Comparison of ENCODE assay signal across 39 cellular contexts in genomic region chr1:28150125-28150780, GRCh38. TPM values are rescaled to one million over a fixed set of nuclear protein-coding genes. Genes with fewer than 3 reads are reported as not detected.
"Had no signal": no experiment of that assay in that cellular context is flagged by ENCODE, and none has a peak within 500 bp of the region (broad histone marks: within the 10 kb centered on the region; RNA-seq: fewer than 3 reads in every experiment).

No MANE protein-coding gene starts in this region.

- ATAC-seq: activated T-cell treated with anti-CD3 and anti-CD28 coated beads, Interleukin-2, amount 50 U/mL, for 72 hours; activated T-helper 17 cell treated with anti-CD3 and anti-CD28 coated beads, Interleukin-2, amount 50 U/mL, for 72 hours; Right ventricle myocardium inferior; SK-N-SH treated with all-trans-retinoic acid at 6 μM for 48 hours had no signal

- H2AFZ ChIP-seq: PC-9 had no signal

- H3K27me3 Mint-ChIP-seq: activated B cell treated with CpG ODN at 0.5 μM for 24 hours had no signal

- H3K4me1 Mint-ChIP-seq: activated naive CD8-positive, alpha-beta T cell treated with anti-CD3 and anti-CD28 coated beads for 36 hours; activated T-helper 17 cell treated with anti-CD3 and anti-CD28 coated beads, Interleukin-2, amount 50 U/mL, for 72 hours had no signal

- H3K4me3 Mint-ChIP-seq: activated B cell treated with CpG ODN at 0.5 μM for 24 hours; activated CD4-positive, alpha-beta memory T cell treated with anti-CD3 and anti-CD28 coated beads, Interleukin-2, amount 10 ng/mL, durations not matched to agents 7 days and 5 days; activated naive CD8-positive, alpha-beta T cell treated with anti-CD3 and anti-CD28 coated beads for 36 hours; activated T-cell treated with anti-CD3 and anti-CD28 coated beads, Interleukin-2, amount 50 U/mL, for 72 hours; activated T-helper 17 cell treated with anti-CD3 and anti-CD28 coated beads, Interleukin-2, amount 50 U/mL, for 72 hours had no signal

- H3K27me3 ChIP-seq: brain microvascular endothelial cell had no signal

- H3K4me2 ChIP-seq: PC-9 had no signal

- H3K27ac ChIP-seq: brain microvascular endothelial cell, PC-9, RWPE1, VCaP had no signal

- H3K9me3 Mint-ChIP-seq: activated B cell treated with CpG ODN at 0.5 μM for 24 hours; activated CD4-positive, alpha-beta memory T cell treated with anti-CD3 and anti-CD28 coated beads, Interleukin-2, amount 10 ng/mL, durations not matched to agents 7 days and 5 days; activated naive CD8-positive, alpha-beta T cell treated with anti-CD3 and anti-CD28 coated beads for 36 hours; activated T-cell treated with anti-CD3 and anti-CD28 coated beads, Interleukin-2, amount 50 U/mL, for 72 hours; activated T-helper 17 cell treated with anti-CD3 and anti-CD28 coated beads, Interleukin-2, amount 50 U/mL, for 72 hours had no signal

- DNase-seq: activated B cell treated with CpG ODN at 0.5 μM for 24 hours; activated CD4-positive, alpha-beta memory T cell treated with anti-CD3 and anti-CD28 coated beads, Interleukin-2, amount 10 ng/mL, durations not matched to agents 7 days and 5 days; activated CD4-positive, alpha-beta T cell treated with anti-CD3 and anti-CD28 coated beads for 1 hour; activated CD4-positive, alpha-beta T cell treated with anti-CD3 and anti-CD28 coated beads for 48 hours; activated CD8-positive, alpha-beta memory T cell treated with anti-CD3 and anti-CD28 coated beads for 24 hours; activated effector memory CD4-positive, alpha-beta T cell treated with anti-CD3 and anti-CD28 coated beads, Interleukin-2, amount 50 U/mL, for 16 hours; activated naive CD4-positive, alpha-beta T cell; activated naive CD4-positive, alpha-beta T cell treated with anti-CD3 and anti-CD28 coated beads, Interleukin-2, amount 50 U/mL, for 16 hours; activated naive CD8-positive, alpha-beta T cell treated with anti-CD3 and anti-CD28 coated beads for 36 hours; activated T-cell treated with anti-CD3 and anti-CD28 coated beads, Interleukin-2, amount 50 U/mL, for 1 hour; activated T-cell treated with anti-CD3 and anti-CD28 coated beads, Interleukin-2, amount 50 U/mL, for 72 hours; amniotic stem cell; aorta; brain microvascular endothelial cell; KG1; MM.1S; MV-4-11; NCI-H1092; NCI-H1436 treated with DMSO at 0.1 percent for 48 hours; NCI-H1694 treated with DMSO at 0.1 percent for 48 hours; NCI-H2029 treated with DMSO at 0.1 percent for 48 hours; NCI-H2107; NCI-H2171; NCI-H510A; NCI-H526; NCI-H748 treated with DMSO at 0.1 percent for 48 hours; NK-92 treated with Interleukin-12 subunit alpha and Interleukin-12 subunit beta, amount 100 ng/mL, for 24 hours; PC-9; SIG-M5; SW 1271; T-helper 1 cell; T-helper 2 cell; T-helper 9 cell had no signal

- H3K36me3 ChIP-seq: brain microvascular endothelial cell had no signal

- H3K27ac Mint-ChIP-seq: activated B cell treated with CpG ODN at 0.5 μM for 24 hours; activated CD4-positive, alpha-beta memory T cell treated with anti-CD3 and anti-CD28 coated beads, Interleukin-2, amount 10 ng/mL, durations not matched to agents 7 days and 5 days; activated naive CD8-positive, alpha-beta T cell treated with anti-CD3 and anti-CD28 coated beads for 36 hours; activated T-cell treated with anti-CD3 and anti-CD28 coated beads, Interleukin-2, amount 50 U/mL, for 72 hours; activated T-helper 17 cell treated with anti-CD3 and anti-CD28 coated beads, Interleukin-2, amount 50 U/mL, for 72 hours had no signal

- H3K4me3 ChIP-seq: PC-9 had no signal

RNA-seq across cellular contexts. Expression of gene PTAFR, which starts 26.2 kb away (rescaled TPM):
- total RNA-seq: LHCN-M2 had no signal
